In the genomic region with DNA sequence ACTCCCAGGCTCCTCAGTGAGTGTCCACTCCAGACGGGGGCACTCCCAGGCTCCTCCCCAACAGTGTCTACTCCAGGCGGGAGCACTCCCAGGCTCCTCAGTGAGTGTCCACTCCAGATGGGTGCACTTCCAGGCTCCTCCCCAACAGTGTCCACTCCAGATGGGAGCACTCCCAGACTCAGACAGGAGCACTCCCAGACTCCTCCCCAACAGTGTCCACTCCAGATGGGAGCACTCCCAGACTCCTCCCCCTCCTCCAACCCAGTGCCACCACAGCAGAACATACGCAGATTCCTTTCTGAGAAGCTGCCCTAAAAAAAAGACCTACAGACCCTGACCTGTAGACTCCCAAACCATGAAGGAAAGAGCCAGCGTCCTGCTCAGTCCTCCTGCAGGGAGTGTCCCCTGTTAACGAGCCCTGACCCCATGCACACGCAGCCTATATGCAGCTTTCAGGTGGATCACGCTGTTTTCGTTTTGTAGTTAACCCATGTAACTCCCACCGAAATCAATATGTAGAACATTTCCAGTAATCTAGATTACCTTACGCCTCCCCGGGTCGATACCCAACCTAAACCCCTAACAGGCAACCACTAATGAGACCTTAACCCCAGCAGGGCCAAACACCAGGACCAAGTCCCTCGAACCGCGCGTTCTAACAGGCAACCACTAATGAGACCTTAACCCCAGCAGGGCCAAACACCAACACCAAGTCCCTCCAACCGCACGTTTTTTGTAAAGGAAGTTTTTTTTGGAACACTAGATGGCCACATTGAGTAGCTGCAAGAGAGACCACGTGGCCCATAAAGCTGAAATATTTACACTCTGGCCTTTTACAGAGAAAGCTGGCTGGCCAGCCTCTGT, we compare ENCODE assay signal across 1 cellular context.
TF ChIP-seq lines count a peak whose summit lies in the region.

No MANE protein-coding gene starts in this region.

TF ChIP-seq in GM12878, 131 proteins besides CTCF, POLR2A, EP300 and RAD21 (continues in another document):
- TF ChIP-seq USF2 (IDR thresholded peaks at IDR 0.05; ENCODE audit: borderline replicate concordance, low read depth, low read length) = peak; percentile 78
- no peak for TF ChIP-seq BMI1 (IDR thresholded peaks at IDR 0.05; ENCODE audit: borderline replicate concordance)
- peak; percentile 23; the same call in 1 of the 2 replicates for TF ChIP-seq SMC3 (IDR thresholded peaks at IDR 0.05; ENCODE audit: borderline replicate concordance, low read length)
- TF ChIP-seq NRF1 (conservative IDR thresholded peaks at IDR 0.05; ENCODE audit: low read depth, low read length) = no peak
- TF ChIP-seq YY1 (IDR thresholded peaks at IDR 0.05; ENCODE audit: low read depth, low read length) = no peak
- TF ChIP-seq CEBPZ (IDR thresholded peaks at IDR 0.05; ENCODE audit: low read depth, low read length) = no peak
- no peak for TF ChIP-seq PKNOX1 (IDR thresholded peaks at IDR 0.05)
- TF ChIP-seq, protein P1, sequence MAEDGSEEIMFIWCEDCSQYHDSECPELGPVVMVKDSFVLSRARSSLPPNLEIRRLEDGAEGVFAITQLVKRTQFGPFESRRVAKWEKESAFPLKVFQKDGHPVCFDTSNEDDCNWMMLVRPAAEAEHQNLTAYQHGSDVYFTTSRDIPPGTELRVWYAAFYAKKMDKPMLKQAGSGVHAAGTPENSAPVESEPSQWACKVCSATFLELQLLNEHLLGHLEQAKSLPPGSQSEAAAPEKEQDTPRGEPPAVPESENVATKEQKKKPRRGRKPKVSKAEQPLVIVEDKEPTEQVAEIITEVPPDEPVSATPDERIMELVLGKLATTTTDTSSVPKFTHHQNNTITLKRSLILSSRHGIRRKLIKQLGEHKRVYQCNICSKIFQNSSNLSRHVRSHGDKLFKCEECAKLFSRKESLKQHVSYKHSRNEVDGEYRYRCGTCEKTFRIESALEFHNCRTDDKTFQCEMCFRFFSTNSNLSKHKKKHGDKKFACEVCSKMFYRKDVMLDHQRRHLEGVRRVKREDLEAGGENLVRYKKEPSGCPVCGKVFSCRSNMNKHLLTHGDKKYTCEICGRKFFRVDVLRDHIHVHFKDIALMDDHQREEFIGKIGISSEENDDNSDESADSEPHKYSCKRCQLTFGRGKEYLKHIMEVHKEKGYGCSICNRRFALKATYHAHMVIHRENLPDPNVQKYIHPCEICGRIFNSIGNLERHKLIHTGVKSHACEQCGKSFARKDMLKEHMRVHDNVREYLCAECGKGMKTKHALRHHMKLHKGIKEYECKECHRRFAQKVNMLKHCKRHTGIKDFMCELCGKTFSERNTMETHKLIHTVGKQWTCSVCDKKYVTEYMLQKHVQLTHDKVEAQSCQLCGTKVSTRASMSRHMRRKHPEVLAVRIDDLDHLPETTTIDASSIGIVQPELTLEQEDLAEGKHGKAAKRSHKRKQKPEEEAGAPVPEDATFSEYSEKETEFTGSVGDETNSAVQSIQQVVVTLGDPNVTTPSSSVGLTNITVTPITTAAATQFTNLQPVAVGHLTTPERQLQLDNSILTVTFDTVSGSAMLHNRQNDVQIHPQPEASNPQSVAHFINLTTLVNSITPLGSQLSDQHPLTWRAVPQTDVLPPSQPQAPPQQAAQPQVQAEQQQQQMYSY (CRISPR knock-in tag; IDR thresholded peaks at IDR 0.05) = no peak
- TF ChIP-seq RFX5 (IDR thresholded peaks at IDR 0.05; ENCODE audit: low read depth, low read length) = no peak
- no peak for TF ChIP-seq IRF5 (IDR thresholded peaks at IDR 0.05; ENCODE audit: borderline replicate concordance)
- TF ChIP-seq BRCA1 (IDR thresholded peaks at IDR 0.05; ENCODE audit: low read depth, low read length) = no peak
- no peak for TF ChIP-seq ZNF207 (IDR thresholded peaks at IDR 0.05; ENCODE audit: borderline replicate concordance)
- TF ChIP-seq, protein P2, sequence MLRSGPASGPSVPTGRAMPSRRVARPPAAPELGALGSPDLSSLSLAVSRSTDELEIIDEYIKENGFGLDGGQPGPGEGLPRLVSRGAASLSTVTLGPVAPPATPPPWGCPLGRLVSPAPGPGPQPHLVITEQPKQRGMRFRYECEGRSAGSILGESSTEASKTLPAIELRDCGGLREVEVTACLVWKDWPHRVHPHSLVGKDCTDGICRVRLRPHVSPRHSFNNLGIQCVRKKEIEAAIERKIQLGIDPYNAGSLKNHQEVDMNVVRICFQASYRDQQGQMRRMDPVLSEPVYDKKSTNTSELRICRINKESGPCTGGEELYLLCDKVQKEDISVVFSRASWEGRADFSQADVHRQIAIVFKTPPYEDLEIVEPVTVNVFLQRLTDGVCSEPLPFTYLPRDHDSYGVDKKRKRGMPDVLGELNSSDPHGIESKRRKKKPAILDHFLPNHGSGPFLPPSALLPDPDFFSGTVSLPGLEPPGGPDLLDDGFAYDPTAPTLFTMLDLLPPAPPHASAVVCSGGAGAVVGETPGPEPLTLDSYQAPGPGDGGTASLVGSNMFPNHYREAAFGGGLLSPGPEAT (IDR thresholded peaks at IDR 0.05; ENCODE audit: low read depth) = no peak
- TF ChIP-seq ZNF384 (IDR thresholded peaks at IDR 0.05; ENCODE audit: borderline replicate concordance, low read depth, low read length) = peak; percentile 68
- no peak for TF ChIP-seq DPF2 (IDR thresholded peaks at IDR 0.05)
- TF ChIP-seq MAX (IDR thresholded peaks at IDR 0.05; ENCODE audit: low read depth, low read length) = peak; percentile 73
- no peak for TF ChIP-seq TCF3 (IDR thresholded peaks at IDR 0.05; ENCODE audit: borderline replicate concordance, insufficient read depth, low read depth, low read length)
- no peak for TF ChIP-seq MEF2A (IDR thresholded peaks at IDR 0.05; ENCODE audit: insufficient read depth, low read depth, low read length)
- no peak for TF ChIP-seq PAX5 (IDR thresholded peaks at IDR 0.05; ENCODE audit: borderline replicate concordance, low read depth, low read length)
- no peak for TF ChIP-seq RBBP5 (conservative IDR thresholded peaks at IDR 0.05)
- no peak for TF ChIP-seq TCF12 (IDR thresholded peaks at IDR 0.05; ENCODE audit: low read depth, low read length)
- no peak for TF ChIP-seq HDAC6 (IDR thresholded peaks at IDR 0.05; ENCODE audit: unreplicated experiment)
- TF ChIP-seq RB1 (IDR thresholded peaks at IDR 0.05; ENCODE audit: borderline replicate concordance) = no peak
- no peak for TF ChIP-seq KAT2A (conservative IDR thresholded peaks at IDR 0.05; ENCODE audit: control insufficient read depth, low read depth, low read length)
- peak; percentile 93 for TF ChIP-seq RAD51 (IDR thresholded peaks at IDR 0.05)
- TF ChIP-seq SIX5 (IDR thresholded peaks at IDR 0.05; ENCODE audit: low read depth, low read length, severe bottlenecking) = no peak
- peak; percentile 87 for TF ChIP-seq NR2F1 (conservative IDR thresholded peaks at IDR 0.05)
- no peak for TF ChIP-seq E2F4 (IDR thresholded peaks at IDR 0.05; ENCODE audit: low read depth, low read length)
- TF ChIP-seq, protein P3, sequence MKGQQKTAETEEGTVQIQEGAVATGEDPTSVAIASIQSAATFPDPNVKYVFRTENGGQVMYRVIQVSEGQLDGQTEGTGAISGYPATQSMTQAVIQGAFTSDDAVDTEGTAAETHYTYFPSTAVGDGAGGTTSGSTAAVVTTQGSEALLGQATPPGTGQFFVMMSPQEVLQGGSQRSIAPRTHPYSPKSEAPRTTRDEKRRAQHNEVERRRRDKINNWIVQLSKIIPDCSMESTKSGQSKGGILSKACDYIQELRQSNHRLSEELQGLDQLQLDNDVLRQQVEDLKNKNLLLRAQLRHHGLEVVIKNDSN (IDR thresholded peaks at IDR 0.05; ENCODE audit: borderline replicate concordance, extremely low read length, insufficient read depth, low read depth, low read length) = peak; percentile 67
- TF ChIP-seq NFXL1 (IDR thresholded peaks at IDR 0.05; ENCODE audit: borderline replicate concordance) = peak; percentile 97
- no peak for TF ChIP-seq TAF1 (IDR thresholded peaks at IDR 0.05; ENCODE audit: borderline replicate concordance, low read depth, low read length)
- no peak for TF ChIP-seq KLF5 (IDR thresholded peaks at IDR 0.05; ENCODE audit: partially characterized antibody)
- TF ChIP-seq IKZF2 (IDR thresholded peaks at IDR 0.05) = no peak
- peak; percentile 57; the same call in 1 of the 2 replicates for TF ChIP-seq MTA2 (IDR thresholded peaks at IDR 0.05; ENCODE audit: low read depth)
- no peak for TF ChIP-seq FOXM1 (IDR thresholded peaks at IDR 0.05; ENCODE audit: low read depth, low read length)
- TF ChIP-seq ZZZ3 (IDR thresholded peaks at IDR 0.05; ENCODE audit: control insufficient read depth, insufficient read length, low read depth) = no peak
- TF ChIP-seq CBX5 (IDR thresholded peaks at IDR 0.05; ENCODE audit: low read depth) = no peak
- no peak for TF ChIP-seq CREB1 (IDR thresholded peaks at IDR 0.05; ENCODE audit: low read depth)
- no peak for TF ChIP-seq SMAD1 (IDR thresholded peaks at IDR 0.05; ENCODE audit: low read depth, partially characterized antibody)
- TF ChIP-seq STAT3 (IDR thresholded peaks at IDR 0.05; ENCODE audit: low read depth, low read length) = no peak
- TF ChIP-seq, protein P4, sequence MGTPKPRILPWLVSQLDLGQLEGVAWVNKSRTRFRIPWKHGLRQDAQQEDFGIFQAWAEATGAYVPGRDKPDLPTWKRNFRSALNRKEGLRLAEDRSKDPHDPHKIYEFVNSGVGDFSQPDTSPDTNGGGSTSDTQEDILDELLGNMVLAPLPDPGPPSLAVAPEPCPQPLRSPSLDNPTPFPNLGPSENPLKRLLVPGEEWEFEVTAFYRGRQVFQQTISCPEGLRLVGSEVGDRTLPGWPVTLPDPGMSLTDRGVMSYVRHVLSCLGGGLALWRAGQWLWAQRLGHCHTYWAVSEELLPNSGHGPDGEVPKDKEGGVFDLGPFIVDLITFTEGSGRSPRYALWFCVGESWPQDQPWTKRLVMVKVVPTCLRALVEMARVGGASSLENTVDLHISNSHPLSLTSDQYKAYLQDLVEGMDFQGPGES (IDR thresholded peaks at IDR 0.05) = no peak
- TF ChIP-seq ZNF24 (IDR thresholded peaks at IDR 0.05) = no peak
- no peak for TF ChIP-seq IKZF1 (conservative IDR thresholded peaks at IDR 0.05)
- no peak for TF ChIP-seq MEF2B (IDR thresholded peaks at IDR 0.05; ENCODE audit: partially characterized antibody, poor library complexity, severe bottlenecking)
- 0 out of 2 replicates have a peak, but pooled peaks have one; percentile 9 for TF ChIP-seq HCFC1 (IDR thresholded peaks at IDR 0.05; ENCODE audit: low read length)
